Comparison of ENCODE assay signal across 8 cellular contexts in the genomic region with DNA sequence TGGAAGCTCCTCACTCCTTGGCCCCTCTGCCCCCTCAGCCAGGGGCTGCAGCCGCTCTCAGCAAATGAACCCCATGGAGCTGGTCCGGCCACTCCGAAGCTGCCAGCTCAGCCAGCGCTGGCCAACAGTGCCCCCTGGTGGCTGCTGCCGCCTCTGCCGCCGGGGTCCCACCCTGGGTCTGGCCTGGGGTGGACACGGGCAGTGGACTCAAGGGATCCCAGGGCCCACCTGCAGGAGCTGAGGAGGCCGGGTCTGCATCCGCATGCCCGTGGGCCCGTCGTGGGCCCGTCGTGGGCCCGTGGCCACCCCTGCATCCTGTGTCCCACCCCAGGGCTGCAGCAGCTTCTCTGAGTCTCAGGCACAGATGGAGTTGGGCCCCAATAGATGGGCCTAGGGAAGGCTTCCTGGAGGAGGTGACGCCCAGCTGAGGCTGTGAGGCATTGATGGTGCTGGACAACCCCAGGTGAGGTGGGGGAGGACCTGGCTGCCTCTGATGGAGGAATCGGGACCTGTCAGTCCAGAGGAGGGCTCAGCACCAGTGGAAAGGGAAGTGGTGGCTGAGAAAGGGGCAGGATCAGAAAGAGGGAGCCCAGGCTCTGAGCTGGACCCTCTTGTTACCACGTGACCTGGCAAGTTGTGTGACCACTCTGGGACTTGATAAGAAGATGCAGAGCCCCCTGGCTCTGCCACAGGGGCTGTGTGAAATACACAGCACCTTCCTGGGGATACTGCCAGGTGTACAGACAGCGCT.
DNase-seq lines count a peak whose midpoint lies in the region; ATAC-seq and TF ChIP-seq lines count a peak whose summit lies in the region.

No MANE protein-coding gene starts in this region.

- H3K9me3 Mint-ChIP-seq in activated T-cell treated with anti-CD3 and anti-CD28 coated beads, Interleukin-2, amount 50 U/mL, for 72 hours: no peaks in the 10 kb centered on the region

- H3K36me3 ChIP-seq in cardiac muscle cell: no peaks in the 10 kb centered on the region

- H3K36me3 Mint-ChIP-seq in activated T-cell treated with anti-CD3 and anti-CD28 coated beads, Interleukin-2, amount 50 U/mL, for 72 hours (ENCODE audit: insufficient read depth in 2 of 2): no peaks in the 10 kb centered on the region

- no peaks in the 10 kb centered on the region for H3K9me3 ChIP-seq in cardiac muscle cell (ENCODE audit: low read depth)

- peaks cover 25% of the 10 kb centered on the region for H3K27me3 Mint-ChIP-seq in activated T-cell treated with anti-CD3 and anti-CD28 coated beads, Interleukin-2, amount 50 U/mL, for 72 hours (ENCODE audit: low read depth)

- H3K27ac Mint-ChIP-seq in activated T-cell treated with anti-CD3 and anti-CD28 coated beads, Interleukin-2, amount 50 U/mL, for 72 hours: no peak overlapping the region

- no peak overlapping the region for H3K27ac ChIP-seq in cardiac muscle cell

- no peak overlapping the region for H3K4me3 Mint-ChIP-seq in activated T-cell treated with anti-CD3 and anti-CD28 coated beads, Interleukin-2, amount 50 U/mL, for 72 hours

- DNase-seq in NCI-H2196 (lab: John Stamatoyannopoulos, UW; ENCODE audit: unreplicated experiment): peak; percentile 26
- DNase-seq in NCI-H2196 treated with DMSO at 0.1 percent for 48 hours (lab: John Stamatoyannopoulos, UW; ENCODE audit: unreplicated experiment): no peak
- DNase-seq in NCI-H774 (lab: John Stamatoyannopoulos, UW): peak; percentile 12
- peak; percentile 70 to 83 for DNase-seq in activated T-cell treated with anti-CD3 and anti-CD28 coated beads, Interleukin-2, amount 50 U/mL, for 72 hours
- peak; percentile 6 to 78 for DNase-seq in cardiac muscle cell (ENCODE audit: low read depth in 1 of 2, low spot score in 1 of 2)
- DNase-seq in retina: peak; percentile 91
- no peak for DNase-seq in NCI-H187 treated with DMSO at 0.1 percent for 48 hours (lab: John Stamatoyannopoulos, UW)

- H3K4me1 ChIP-seq in cardiac muscle cell (ENCODE audit: low read depth): no peaks in the 10 kb centered on the region

- peak; percentile 50 for TF ChIP-seq CTCF in cardiac muscle cell (IDR thresholded peaks at IDR 0.05; ENCODE audit: low read depth, low read length)

- no peak overlapping the region for H3K4me3 ChIP-seq in cardiac muscle cell

- H3K27me3 ChIP-seq in cardiac muscle cell: no peaks in the 10 kb centered on the region

- H3K4me1 Mint-ChIP-seq in activated T-cell treated with anti-CD3 and anti-CD28 coated beads, Interleukin-2, amount 50 U/mL, for 72 hours (ENCODE audit: low read depth): no peaks in the 10 kb centered on the region

- peak; percentile 54 to 57 for ATAC-seq in activated T-cell treated with anti-CD3 and anti-CD28 coated beads, Interleukin-2, amount 50 U/mL, for 72 hours (replicated peaks in 1 of 2)
- ATAC-seq in GM18861 (IDR thresholded peaks at IDR 0.05; ENCODE audit: unreplicated experiment): no peak

Comparison
In these comparisons a context has a peak if more than half of its experiments do, and no peak if none do; other contexts are left out.
1. DNase-seq: peak in NCI-H2196 (single experiment), NCI-H774 (single experiment), activated T-cell treated with anti-CD3 and anti-CD28 coated beads, Interleukin-2, amount 50 U/mL, for 72 hours (2 of 2), cardiac muscle cell (2 of 2) and retina (single experiment); none in NCI-H2196 treated with DMSO at 0.1 percent for 48 hours (single experiment) and NCI-H187 treated with DMSO at 0.1 percent for 48 hours (single experiment).